In genomic region chr6:105644073-105644489, GRCh38 we compare ENCODE assay signal across 1 cellular context.
TF ChIP-seq lines count a peak whose summit lies in the region.

No MANE protein-coding gene starts in this region.

TF ChIP-seq in GM23338, 12 proteins besides CTCF, POLR2A, EP300 and RAD21 (continued from another document):
- TF ChIP-seq ZNF462 (CRISPR knock-in tag; IDR thresholded peaks at IDR 0.05): no peak
- no peak for TF ChIP-seq ETS1 (IDR thresholded peaks at IDR 0.05)
- no peak for TF ChIP-seq POLR2AphosphoS5 (IDR thresholded peaks at IDR 0.05; ENCODE audit: low read depth)
- no peak for TF ChIP-seq STAT1 (IDR thresholded peaks at IDR 0.05; ENCODE audit: unreplicated experiment)
- no peak for TF ChIP-seq EZH2phosphoT487 (IDR thresholded peaks at IDR 0.05; ENCODE audit: unreplicated experiment)
- TF ChIP-seq ZNF331 (CRISPR knock-in tag; IDR thresholded peaks at IDR 0.05; ENCODE audit: low read depth): no peak
- TF ChIP-seq NANOG (IDR thresholded peaks at IDR 0.05; ENCODE audit: borderline replicate concordance): no peak
- TF ChIP-seq CREB1 (CRISPR knock-in tag; IDR thresholded peaks at IDR 0.05; ENCODE audit: low read depth): no peak
- no peak for TF ChIP-seq JUNB (IDR thresholded peaks at IDR 0.05; ENCODE audit: unreplicated experiment)
